In genomic region chr11:449889-450808, GRCh38 we compare ENCODE assay signal across 8 cellular contexts. TPM values are rescaled to one million over a fixed set of nuclear protein-coding genes. Genes with fewer than 3 reads are reported as not detected.
DNase-seq lines count a peak whose midpoint lies in the region; ATAC-seq and TF ChIP-seq lines count a peak whose summit lies in the region.

PTDSS2 (plus strand) TSS chr11:450279; CDS start chr11:450456, 177 bp downstream.

- H3K36me3 ChIP-seq in ES-I3 (ENCODE audit: insufficient read depth, low read length), result no peaks in the 10 kb centered on the region; the same call in 1 of the 2 replicates
- peaks cover 34% of the 10 kb centered on the region for H3K36me3 ChIP-seq in HAP-1 (replicated peaks)
- no peaks in the 10 kb centered on the region for H3K36me3 ChIP-seq in MM.1S (replicated peaks; ENCODE audit: insufficient read depth, low read length)
- H3K36me3 ChIP-seq in neuron (ENCODE audit: insufficient read depth, low read length), result peaks cover 15% of the 10 kb centered on the region
- H3K36me3 ChIP-seq in subcutaneous abdominal adipose tissue (ENCODE audit: control insufficient read depth in 5 of 5, insufficient read depth in 5 of 5, low read length in 5 of 5), result peaks cover 0 to 29% (median 17%) of the 10 kb centered on the region in 5 donors

- H3K9ac ChIP-seq in ES-I3 (ENCODE audit: low read depth, low read length), result peak within 1 kb of the TSS; percentile 93
- H3K9ac ChIP-seq in MM.1S (ENCODE audit: low read length), result peak within 1 kb of the TSS; percentile 80
- peak within 1 kb of the TSS in 4 of 5 donors; percentile 82 to 88 (median 86) for H3K9ac ChIP-seq in subcutaneous abdominal adipose tissue (ENCODE audit: low read length in 5 of 5)

- H3K27ac ChIP-seq in MM.1S (ENCODE audit: low read length) (peak within 1 kb of the TSS; percentile 65; the same call in 1 of the 2 replicates), foreskin keratinocyte (peak within 1 kb of the TSS; percentile 38), subcutaneous abdominal adipose tissue (ENCODE audit: low read depth, low read length) (peak within 1 kb of the TSS; percentile 76)

- H4K20me1 ChIP-seq in MM.1S (ENCODE audit: insufficient read depth, low read length), result no peaks in the 10 kb centered on the region

- peak; percentile 78 for ATAC-seq in foreskin keratinocyte

- no peaks in the 10 kb centered on the region for H3K9me2 ChIP-seq in MM.1S (replicated peaks; ENCODE audit: insufficient read depth, low read length)

- H2AFZ ChIP-seq in MM.1S (ENCODE audit: low read length), result peak within 1 kb of the TSS; percentile 92
- H2AFZ ChIP-seq in neuron (ENCODE audit: low read depth, low read length), result no peak within 1 kb of the TSS

- H3K27me3 ChIP-seq in HAP-1 (ENCODE audit: low read depth) (no peaks in the 10 kb centered on the region), MM.1S (replicated peaks; ENCODE audit: insufficient read depth, low read length) (peaks cover 6% of the 10 kb centered on the region; the same call in 1 of the 2 replicates), foreskin keratinocyte (no peaks in the 10 kb centered on the region), neuron (ENCODE audit: insufficient read depth, low read length) (no peaks in the 10 kb centered on the region), subcutaneous abdominal adipose tissue (ENCODE audit: control insufficient read depth in 5 of 5, insufficient read depth in 4 of 5, low read length in 5 of 5) (no peaks in the 10 kb centered on the region)

- in situ Hi-C loops in HAP-1 (cut with MboI; ENCODE audit: low sequenced_read_pairs), result no loop called here

- peaks cover 18% of the 10 kb centered on the region for H3F3A ChIP-seq in MM.1S (ENCODE audit: insufficient read depth, low read length)

- H3K4me2 ChIP-seq in MM.1S (ENCODE audit: low read depth, low read length), result peak within 1 kb of the TSS; percentile 83

- H3K4me1 ChIP-seq in ES-I3 (ENCODE audit: insufficient read depth, low read length) (no peaks in the 10 kb centered on the region), HAP-1 (peaks cover 21% of the 10 kb centered on the region), MM.1S (ENCODE audit: low read length) (peaks cover 17% of the 10 kb centered on the region), foreskin keratinocyte (peaks cover 6% of the 10 kb centered on the region), neuron (ENCODE audit: insufficient read depth, low read length) (peaks cover 12% of the 10 kb centered on the region), subcutaneous abdominal adipose tissue (ENCODE audit: control insufficient read depth in 5 of 5, insufficient read depth in 5 of 5, low read length in 5 of 5) (peaks cover 2 to 40% (median 32%) of the 10 kb centered on the region in 5 donors)

- DNase-seq in HAP-1 (ENCODE audit: low spot score in 2 of 2), result peak; percentile 93 to 97
- peak; percentile 97 for DNase-seq in MM.1S
- DNase-seq in SIG-M5 (lab: John Stamatoyannopoulos, UW), result peak; percentile 56
- peak; percentile 90 for DNase-seq in activated gamma-delta T cell (lab: John Stamatoyannopoulos, UW)
- peak; percentile 66 to 83 for DNase-seq in foreskin keratinocyte

- TF ChIP-seq CTCF in MM.1S (IDR thresholded peaks at IDR 0.05; ENCODE audit: low read length) (no peak), foreskin keratinocyte (conservative IDR thresholded peaks at IDR 0.05) (no peak)

- no peaks in the 10 kb centered on the region for H3K9me3 ChIP-seq in ES-I3 (ENCODE audit: control insufficient read depth, insufficient read depth, low read length)
- H3K9me3 ChIP-seq in HAP-1, result no peaks in the 10 kb centered on the region
- no peaks in the 10 kb centered on the region for H3K9me3 ChIP-seq in MM.1S (replicated peaks; ENCODE audit: insufficient read depth, low read length)
- H3K9me3 ChIP-seq in neuron (ENCODE audit: low read length), result no peaks in the 10 kb centered on the region
- no peaks in the 10 kb centered on the region for H3K9me3 ChIP-seq in subcutaneous abdominal adipose tissue (ENCODE audit: control insufficient read depth in 5 of 5, low read length in 5 of 5)

- peak within 1 kb of the TSS; percentile 67 for H3K4me3 ChIP-seq in HAP-1
- H3K4me3 ChIP-seq in MM.1S (ENCODE audit: low read length), result peak within 1 kb of the TSS; percentile 85
- H3K4me3 ChIP-seq in neuron (ENCODE audit: low read length), result peak within 1 kb of the TSS; percentile 68
- peak within 1 kb of the TSS; percentile 71 to 88 (median 85) for H3K4me3 ChIP-seq in subcutaneous abdominal adipose tissue (ENCODE audit: low read depth in 1 of 5, low read length in 5 of 5)

- peaks cover 22% of the 10 kb centered on the region for H3K79me2 ChIP-seq in MM.1S (ENCODE audit: low read length)

RNA-seq across cellular contexts. Expression of gene PTDSS2, which starts in this region (rescaled TPM):
- total RNA-seq in foreskin keratinocyte, result 28.1 and 30.0 TPM in 2 replicates
- 33.1 and 38.2 TPM in 2 replicates for polyA plus RNA-seq in foreskin keratinocyte

Comparison
In these comparisons a context has a peak if more than half of its experiments do, and no peak if none do; other contexts are left out.
1. Peak in every context shown above with its lines: DNase-seq, ATAC-seq, H3K4me3 ChIP-seq and H3K27ac ChIP-seq.